ENCODE assay signal across 14 cellular contexts in genomic region chr2:241494311-241494908, GRCh38.
"Had no signal": no experiment of that assay in that cellular context is flagged by ENCODE, and none has a peak within 500 bp of the region (broad histone marks: within the 10 kb centered on the region; RNA-seq: fewer than 3 reads in every experiment).

No MANE protein-coding gene starts in this region.

- ATAC-seq: gastroesophageal sphincter; naive thymus-derived CD8-positive, alpha-beta T cell had no signal

- DNase-seq: esophagus squamous epithelium; foreskin fibroblast; glutamatergic neuron; immature natural killer cell; sigmoid colon; stimulated activated CD4-positive, alpha-beta T cell treated with anti-CD3 and anti-CD28 coated beads, Interleukin-12 subunit alpha, Interleukin-12 subunit beta, amount 100 ng/mL, for 4 hours; stimulated activated naive CD4-positive, alpha-beta T cell treated with Interleukin-2 at 50 U/mL for 16 hours had no signal

- H3K4me3 ChIP-seq: esophagus squamous epithelium, gastroesophageal sphincter, sigmoid colon, skin epidermis, vagina had no signal

- H3K27me3 ChIP-seq: esophagus squamous epithelium, gastroesophageal sphincter, sigmoid colon, vagina had no signal

- H3K9me3 ChIP-seq: esophagus squamous epithelium, gastroesophageal sphincter, neutrophil, sigmoid colon, vagina had no signal

- H3K27ac ChIP-seq: esophagus squamous epithelium, gastroesophageal sphincter, neutrophil, sigmoid colon, skin epidermis, vagina had no signal

- FAIRE-seq: colon, keratinocyte had no signal

- H3K4me1 ChIP-seq: gastroesophageal sphincter, sigmoid colon had no signal
